In the genomic region with DNA sequence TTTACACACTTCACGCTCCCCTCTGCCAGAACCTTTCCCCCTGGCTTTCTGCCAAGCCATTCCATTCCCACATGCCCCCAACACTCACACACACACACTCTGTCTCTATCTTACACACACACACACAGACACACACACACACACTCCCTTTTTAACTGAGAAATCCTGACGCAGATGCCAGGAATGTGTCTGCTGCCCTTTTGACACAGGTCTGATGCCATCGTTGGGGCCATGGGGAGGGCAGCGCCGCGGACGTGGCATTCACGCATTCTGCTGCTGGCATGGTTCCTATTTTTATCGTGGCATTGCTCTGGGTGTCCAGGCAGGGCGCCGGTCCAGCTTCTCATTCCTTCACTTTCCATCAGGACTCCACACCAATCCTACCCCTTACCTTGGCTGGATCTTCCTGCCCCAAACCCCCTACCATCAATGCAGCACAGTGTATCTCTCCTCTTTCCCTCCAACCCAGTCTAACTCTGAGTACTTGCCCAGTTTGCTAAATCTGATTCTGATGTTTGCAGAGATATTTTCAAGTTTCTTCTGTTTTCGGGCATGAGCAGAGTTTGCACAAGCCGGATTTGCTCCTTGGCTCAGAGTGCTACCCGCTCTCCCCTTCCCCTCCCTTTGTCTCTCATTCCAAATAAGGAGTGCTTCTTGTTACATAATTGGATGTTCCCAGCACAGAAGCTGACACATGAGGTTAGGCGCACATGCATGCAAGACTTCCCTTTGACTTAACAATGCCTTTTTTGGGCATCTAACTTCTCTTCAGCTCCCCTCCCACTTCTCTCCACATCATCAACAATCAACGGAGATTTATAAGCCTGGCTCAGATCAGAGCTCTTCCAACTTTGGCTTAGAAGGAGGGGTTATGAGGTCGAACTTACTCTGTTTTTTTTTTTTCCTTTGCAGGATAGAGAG, we compare ENCODE assay signal across 9 cellular contexts. TPM values are rescaled to one million over a fixed set of nuclear protein-coding genes. Genes with fewer than 3 reads are reported as not detected.
A peak's percentile ranks its signal among the peaks of the same experiment; 100 is the strongest.
DNase-seq lines count a peak whose midpoint lies in the region; ATAC-seq and TF ChIP-seq lines count a peak whose summit lies in the region.
"Had no signal": no experiment of that assay in that cellular context is flagged by ENCODE, and none has a peak within 500 bp of the region (broad histone marks: within the 10 kb centered on the region; RNA-seq: fewer than 3 reads in every experiment).

No MANE protein-coding gene starts in this region.

- H3K4me3 Mint-ChIP-seq in activated T-helper 17 cell treated with anti-CD3 and anti-CD28 coated beads, Interleukin-2, amount 50 U/mL, for 72 hours, result no peak overlapping the region
- peak overlapping the region in 1 of 2 donors; percentile 32 for H3K4me3 Mint-ChIP-seq in CD14-positive monocyte
- H3K4me3 Mint-ChIP-seq: naive B cell had no signal

- H3K9me3 Mint-ChIP-seq in activated T-helper 17 cell treated with anti-CD3 and anti-CD28 coated beads, Interleukin-2, amount 50 U/mL, for 72 hours, result no peaks in the 10 kb centered on the region
- no peaks in the 10 kb centered on the region for H3K9me3 Mint-ChIP-seq in CD14-positive monocyte
- no peaks in the 10 kb centered on the region for H3K9me3 Mint-ChIP-seq in activated naive CD4-positive, alpha-beta T cell treated with anti-CD3 and anti-CD28 coated beads, Interleukin-2, amount 50 U/mL, for 72 hours
- H3K9me3 Mint-ChIP-seq: naive B cell had no signal

- peaks cover 9% of the 10 kb centered on the region for H3K4me1 Mint-ChIP-seq in activated T-helper 17 cell treated with anti-CD3 and anti-CD28 coated beads, Interleukin-2, amount 50 U/mL, for 72 hours
- H3K4me1 Mint-ChIP-seq in CD14-positive monocyte, result no peaks in the 10 kb centered on the region

- in situ Hi-C loops in Caki2 (cut with HindIII; ENCODE audit: low pct_unique_long_range_greater_than_20kb, low sequenced_read_pairs), result no loop called here

- peak overlapping the region; percentile 91 for H3K27ac ChIP-seq in rectal smooth muscle tissue (ENCODE audit: low read depth, low read length)

- ATAC-seq in activated T-helper 17 cell treated with anti-CD3 and anti-CD28 coated beads, Interleukin-2, amount 50 U/mL, for 72 hours (replicated peaks), result no peak
- no peak for ATAC-seq in HG02970 (IDR thresholded peaks at IDR 0.05; ENCODE audit: low FRiP score, unreplicated experiment)
- no peak for ATAC-seq in activated naive CD4-positive, alpha-beta T cell treated with anti-CD3 and anti-CD28 coated beads, Interleukin-2, amount 50 U/mL, for 72 hours

- H3K27me3 ChIP-seq in rectal smooth muscle tissue (ENCODE audit: control insufficient read depth, insufficient read depth, low read length), result no peaks in the 10 kb centered on the region

- DNase-seq in Caki2 (ENCODE audit: low read depth) (peak; percentile 69), cardiac septum (ENCODE audit: low spot score) (peak; percentile 88), CD14-positive monocyte (ENCODE audit: low spot score) (no peak)
- DNase-seq in activated CD8-positive, alpha-beta memory T cell treated with anti-CD3 and anti-CD28 coated beads for 24 hours, result no peak
- no peak for DNase-seq in activated naive CD4-positive, alpha-beta T cell treated with anti-CD3 and anti-CD28 coated beads, Interleukin-2, amount 50 U/mL, for 72 hours (ENCODE audit: low spot score in 2 of 2)
- DNase-seq: naive B cell had no signal

- no peak for TF ChIP-seq CTCF in CD14-positive monocyte (IDR thresholded peaks at IDR 0.05)

- peak overlapping the region; percentile 64 for H3K27ac Mint-ChIP-seq in activated T-helper 17 cell treated with anti-CD3 and anti-CD28 coated beads, Interleukin-2, amount 50 U/mL, for 72 hours
- H3K27ac Mint-ChIP-seq in CD14-positive monocyte, result peak overlapping the region in 3 of 7 donors; percentile 12 to 57 (median 25)
- peak overlapping the region in 1 of 2 donors; percentile 82 for H3K27ac Mint-ChIP-seq in activated naive CD4-positive, alpha-beta T cell treated with anti-CD3 and anti-CD28 coated beads, Interleukin-2, amount 50 U/mL, for 72 hours

- H3K36me3 Mint-ChIP-seq in activated T-helper 17 cell treated with anti-CD3 and anti-CD28 coated beads, Interleukin-2, amount 50 U/mL, for 72 hours (ENCODE audit: low read depth), result no peaks in the 10 kb centered on the region
- H3K36me3 Mint-ChIP-seq in CD14-positive monocyte, result peaks cover 81 to 94% of the 10 kb centered on the region in 2 donors
- peaks cover 0 to 6% of the 10 kb centered on the region in 2 donors for H3K36me3 Mint-ChIP-seq in activated naive CD4-positive, alpha-beta T cell treated with anti-CD3 and anti-CD28 coated beads, Interleukin-2, amount 50 U/mL, for 72 hours

- H3K4me1 ChIP-seq in rectal smooth muscle tissue (ENCODE audit: control insufficient read depth, insufficient read depth, low read length), result peaks cover 45% of the 10 kb centered on the region

- intact Hi-C loops in cardiac septum (cut with DNase I), result loop anchor here (10.0 kb wide), 2 partner anchors 583 to 683 kb away; a partner anchor contains a TSS
- intact Hi-C loops in CD14-positive monocyte (cut with micrococcal nuclease), result no loop called here

- peaks cover 31% of the 10 kb centered on the region for H3K36me3 ChIP-seq in rectal smooth muscle tissue (ENCODE audit: control insufficient read depth, insufficient read depth, low read length)

- peak overlapping the region; percentile 31 for H3K4me3 ChIP-seq in rectal smooth muscle tissue (ENCODE audit: low read length)

- no peaks in the 10 kb centered on the region for H3K27me3 Mint-ChIP-seq in activated T-helper 17 cell treated with anti-CD3 and anti-CD28 coated beads, Interleukin-2, amount 50 U/mL, for 72 hours
- no peaks in the 10 kb centered on the region for H3K27me3 Mint-ChIP-seq in CD14-positive monocyte (ENCODE audit: low read depth in 3 of 3)
- H3K27me3 Mint-ChIP-seq: naive B cell had no signal

- H3K9ac ChIP-seq in rectal smooth muscle tissue (ENCODE audit: low read length), result no peak overlapping the region

RNA-seq across cellular contexts. Expression of a gene that starts 18.8 kb away (rescaled TPM):
- total RNA-seq in Caki2 (2014; rRNA removed; shearing (Covaris generic); ENCODE audit: low replicate concordance), result 3.6 and 4.5 TPM in 2 replicates
- 10 to 100 TPM; 16.4 to 33.8 TPM for total RNA-seq in activated T-helper 17 cell treated with anti-CD3 and anti-CD28 coated beads, Interleukin-2, amount 50 U/mL, for 72 hours
- total RNA-seq in cardiac septum, result 45.9 TPM
- polyA plus RNA-seq in CD14-positive monocyte, result 10 to 100 TPM; 13.6 to 23.3 TPM
- 10 to 100 TPM; 19.9 to 21.6 TPM for total RNA-seq in activated naive CD4-positive, alpha-beta T cell treated with anti-CD3 and anti-CD28 coated beads, Interleukin-2, amount 50 U/mL, for 72 hours

Comparison
In these comparisons a context has a peak if more than half of its experiments do, and no peak if none do; other contexts are left out.
1. DNase-seq: peak in Caki2 (single experiment) and cardiac septum (single experiment); none in activated CD8-positive, alpha-beta memory T cell treated with anti-CD3 and anti-CD28 coated beads for 24 hours (single experiment), CD14-positive monocyte (single experiment) and activated naive CD4-positive, alpha-beta T cell treated with anti-CD3 and anti-CD28 coated beads, Interleukin-2, amount 50 U/mL, for 72 hours (0 of 2).